ENCODE assay signal across 25 cellular contexts in genomic region chr1:215657016-215657415, GRCh38.
DNase-seq lines count a peak whose midpoint lies in the region; ATAC-seq, FAIRE-seq and TF ChIP-seq lines count a peak whose summit lies in the region.
"Had no signal": no experiment of that assay in that cellular context is flagged by ENCODE, and none has a peak within 500 bp of the region (broad histone marks: within the 10 kb centered on the region; RNA-seq: fewer than 3 reads in every experiment).

No MANE protein-coding gene starts in this region.

- H3K4me3 ChIP-seq in PC-3 (ENCODE audit: low read length), result no peak overlapping the region
- peak overlapping the region; percentile 25 for H3K4me3 ChIP-seq in neural cell (ENCODE audit: low read length)
- H3K4me3 ChIP-seq: A549; BLaER1 treated with 17β-estradiol and CSF1 and Interleukin-3, amounts not matched to agents 10 nM and 100 nM; GM12878 had no signal

- no peak overlapping the region for H3K27ac ChIP-seq in PC-3 (ENCODE audit: low read length)
- peak overlapping the region; percentile 51 for H3K27ac ChIP-seq in neural cell (ENCODE audit: low read length)
- H3K27ac ChIP-seq: 22Rv1; A549; BLaER1 treated with 17β-estradiol and CSF1 and Interleukin-3, amounts not matched to agents 10 nM and 100 nM; C4-2B had no signal

- H3K9me2 ChIP-seq in PC-3 (replicated peaks; ENCODE audit: low read length), result no peaks in the 10 kb centered on the region; the same call in 1 of the 2 replicates
- no peaks in the 10 kb centered on the region for H3K9me2 ChIP-seq in neural cell (ENCODE audit: insufficient read depth, low read length)

- TF ChIP-seq RAD21 in neural cell (conservative IDR thresholded peaks at IDR 0.05), result no peak

- H3K4me1 ChIP-seq in PC-3 (ENCODE audit: insufficient read depth, low read length), result no peaks in the 10 kb centered on the region
- H3K4me1 ChIP-seq: A549; BLaER1 treated with 17β-estradiol and CSF1 and Interleukin-3, amounts not matched to agents 10 nM and 100 nM; Caco-2 had no signal

- no peaks in the 10 kb centered on the region for H3F3A ChIP-seq in PC-3 (ENCODE audit: low read length, unreplicated experiment)
- H3F3A ChIP-seq in neural cell (ENCODE audit: insufficient read depth, low read length, poor library complexity, severe bottlenecking), result no peaks in the 10 kb centered on the region

- POLR2A ChIA-PET in PC-3 (lab: Charles Lee; ENCODE audit: unreplicated experiment), result no interaction called here

- no peak for DNase-seq in D721Med (ENCODE audit: insufficient read length, low spot score)
- DNase-seq in ELR (ENCODE audit: low read depth), result peak; percentile 9
- DNase-seq in PC-3, result peak; percentile 56
- no peak for DNase-seq in GM19239 (ENCODE audit: insufficient read length, low spot score)
- DNase-seq in omental fat pad (ENCODE audit: low spot score), result no peak
- DNase-seq: AML-193; Caco-2; Calu3; CD4-positive, alpha-beta T cell; CD8-positive, alpha-beta T cell; DMS 273 treated with DMSO at 0.1 percent for 48 hours; DMS153; DMS53; DMS79; DND-41; GDM1 had no signal

- H3K79me2 ChIP-seq in PC-3 (ENCODE audit: low read length) (no peaks in the 10 kb centered on the region), neural cell (replicated peaks; ENCODE audit: insufficient read depth, low read length) (no peaks in the 10 kb centered on the region)

- CTCF ChIA-PET in PC-3 (lab: Charles Lee), result no interaction called here

- ATAC-seq in PC-3, result peak; percentile 35; the same call in 1 of the 2 replicates
- ATAC-seq in GM21515 (IDR thresholded peaks at IDR 0.05; ENCODE audit: unreplicated experiment), result no peak
- no peak for ATAC-seq in omental fat pad (ENCODE audit: low FRiP score)
- ATAC-seq: A549; CD8-positive, alpha-beta T cell; GM12878 had no signal

- intact Hi-C loops in PC-3 (cut with micrococcal nuclease), result no loop called here

- H3K4me2 ChIP-seq in PC-3 (ENCODE audit: low read length) (no peak overlapping the region), neural cell (ENCODE audit: low read length) (no peak overlapping the region)
- H3K4me2 ChIP-seq: A549; BLaER1 treated with 17β-estradiol and CSF1 and Interleukin-3, amounts not matched to agents 10 nM and 100 nM had no signal

- FAIRE-seq in D721Med (lab: Jason Lieb, UNC) (peak; percentile 87), GM19239 (lab: Jason Lieb, UNC) (no peak)
- FAIRE-seq: A549, GM12878, GM12892, GM18507 had no signal

- peak; percentile 42 for TF ChIP-seq EP300 in neural cell (conservative IDR thresholded peaks at IDR 0.05; ENCODE audit: poor library complexity, severe bottlenecking)

- H3K9ac ChIP-seq in PC-3 (ENCODE audit: low read length) (no peak overlapping the region), neural cell (ENCODE audit: low read length) (no peak overlapping the region)
- H3K9ac ChIP-seq: BLaER1 treated with 17β-estradiol and CSF1 and Interleukin-3, amounts not matched to agents 10 nM and 100 nM had no signal

- BruUV-seq in PC-3 (replicated peaks; lab: Mats Ljungman, UMichigan), result no TSS peak

- H4K20me1 ChIP-seq in PC-3 (ENCODE audit: low read length), result no peaks in the 10 kb centered on the region; the same call in 1 of the 2 replicates
- no peaks in the 10 kb centered on the region for H4K20me1 ChIP-seq in neural cell (ENCODE audit: insufficient read depth)
- H4K20me1 ChIP-seq: BLaER1 treated with 17β-estradiol and CSF1 and Interleukin-3, amounts not matched to agents 10 nM and 100 nM had no signal

- H3K27me3 ChIP-seq in PC-3 (ENCODE audit: low read length), result peaks cover 58% of the 10 kb centered on the region
- no peaks in the 10 kb centered on the region for H3K27me3 ChIP-seq in neural cell (ENCODE audit: insufficient read depth, low read depth, low read length)
- H3K27me3 ChIP-seq: BLaER1 treated with 17β-estradiol and CSF1 and Interleukin-3, amounts not matched to agents 10 nM and 100 nM had no signal

- H2AFZ ChIP-seq in PC-3 (ENCODE audit: low read length), result no peak overlapping the region
- H2AFZ ChIP-seq in neural cell (ENCODE audit: low read depth, low read length), result no peak overlapping the region

- no peak for TF ChIP-seq CTCF in D721Med (IDR thresholded peaks at IDR 0.05; ENCODE audit: insufficient read depth, missing control alignments)
- no peak for TF ChIP-seq CTCF in PC-3 (conservative IDR thresholded peaks at IDR 0.05; ENCODE audit: low read depth, low read length)
- TF ChIP-seq CTCF in neural cell (IDR thresholded peaks at IDR 0.05; ENCODE audit: poor library complexity, severe bottlenecking), result no peak
- no peak for TF ChIP-seq CTCF in omental fat pad (IDR thresholded peaks at IDR 0.05)

- no peaks in the 10 kb centered on the region for H3K9me3 ChIP-seq in PC-3 (ENCODE audit: low read length)
- no peaks in the 10 kb centered on the region for H3K9me3 ChIP-seq in neural cell (ENCODE audit: low read length)
- H3K9me3 ChIP-seq: A549; BLaER1 treated with 17β-estradiol and CSF1 and Interleukin-3, amounts not matched to agents 10 nM and 100 nM; Caco-2 had no signal

- H3K36me3 ChIP-seq in PC-3 (ENCODE audit: low read depth, low read length) (no peaks in the 10 kb centered on the region), neural cell (ENCODE audit: insufficient read depth, low read length) (no peaks in the 10 kb centered on the region)
- H3K36me3 ChIP-seq: BLaER1 treated with 17β-estradiol and CSF1 and Interleukin-3, amounts not matched to agents 10 nM and 100 nM had no signal

TF ChIP-seq in neural cell, 6 proteins besides CTCF, POLR2A, EP300 and RAD21:
- no peak for TF ChIP-seq SMC3 (conservative IDR thresholded peaks at IDR 0.05; ENCODE audit: poor library complexity)
- no peak for TF ChIP-seq TAF1 (IDR thresholded peaks at IDR 0.05; ENCODE audit: low read depth)
- TF ChIP-seq MXI1 (conservative IDR thresholded peaks at IDR 0.05; ENCODE audit: poor library complexity, severe bottlenecking), result no peak
- TF ChIP-seq EZH2 (IDR thresholded peaks at IDR 0.05; ENCODE audit: borderline replicate concordance, insufficient read depth, low read length, poor library complexity, severe bottlenecking), result no peak
- TF ChIP-seq REST (IDR thresholded peaks at IDR 0.05; ENCODE audit: borderline replicate concordance), result no peak
- TF ChIP-seq POLR2AphosphoS5 (IDR thresholded peaks at IDR 0.05), result no peak
TF ChIP-seq in neural cell: peak in this region for 0.

Comparison
In these comparisons a context has a peak if more than half of its experiments do, and no peak if none do; other contexts are left out.
1. DNase-seq: peak in ELR (single experiment) and PC-3 (single experiment); none in D721Med (single experiment), GM19239 (single experiment) and omental fat pad (single experiment).